Comparison of ENCODE assay signal across 8 cellular contexts in genomic region chr1:159881930-159882839, GRCh38. TPM values are rescaled to one million over a fixed set of nuclear protein-coding genes. Genes with fewer than 3 reads are reported as not detected.
A peak's percentile ranks its signal among the peaks of the same experiment; 100 is the strongest.
DNase-seq lines count a peak whose midpoint lies in the region; ATAC-seq, FAIRE-seq and TF ChIP-seq lines count a peak whose summit lies in the region.

No MANE protein-coding gene starts in this region.

- H3K4ac ChIP-seq in IMR-90 (ENCODE audit: low read depth, low read length) = peak overlapping the region; percentile 61

- H4K20me1 ChIP-seq in IMR-90 (ENCODE audit: insufficient read depth, low read length) = no peaks in the 10 kb centered on the region
- no peaks in the 10 kb centered on the region for H4K20me1 ChIP-seq in PC-3 (ENCODE audit: low read length)
- H4K20me1 ChIP-seq in OCI-LY7 (ENCODE audit: insufficient read depth, low read length) = no peaks in the 10 kb centered on the region

- no peaks in the 10 kb centered on the region for H3K27me3 Mint-ChIP-seq in CD4-positive, alpha-beta T cell

- H2BK120ac ChIP-seq in IMR-90 (ENCODE audit: low read depth, low read length) = peak overlapping the region; percentile 39

- H2BK20ac ChIP-seq in IMR-90 (ENCODE audit: low read depth, low read length) = peak overlapping the region; percentile 57

- in situ Hi-C loops in IMR-90 (cut with MboI; ENCODE audit: low sequenced_read_pairs) = loop anchor here (25.0 kb wide), 1 partner anchor 670 kb away; the partner anchor contains the start of gene ACKR1

- no peak overlapping the region for H4K91ac ChIP-seq in IMR-90 (ENCODE audit: insufficient read depth, low read depth, low read length)

- H3K36me3 ChIP-seq in IMR-90 (ENCODE audit: control insufficient read depth, insufficient read depth, low read length) = no peaks in the 10 kb centered on the region
- H3K36me3 ChIP-seq in PC-3 (ENCODE audit: low read depth, low read length) = no peaks in the 10 kb centered on the region
- H3K36me3 ChIP-seq in effector memory CD4-positive, alpha-beta T cell (ENCODE audit: control insufficient read depth, insufficient read depth, low read length) = no peaks in the 10 kb centered on the region
- no peaks in the 10 kb centered on the region for H3K36me3 ChIP-seq in neutrophil
- H3K36me3 ChIP-seq in OCI-LY7 (ENCODE audit: insufficient read depth, low read length) = no peaks in the 10 kb centered on the region

- no peak overlapping the region for H3K56ac ChIP-seq in IMR-90 (ENCODE audit: extremely low read depth, insufficient read depth, low read length)

- CTCF ChIA-PET in CD4-positive, alpha-beta T cell (lab: Charles Lee) = no interaction called here
- CTCF ChIA-PET in IMR-90 (lab: Yijun Ruan, JAX) = interaction anchor here (1.5 kb wide), 2 partner anchors 9 to 84 kb away, joined by 7 to 9 read pairs; no protein-coding TSS in a partner anchor
- CTCF ChIA-PET in PC-3 (lab: Charles Lee) = interaction anchor here (0.5 to 0.7 kb wide), 4 partner anchors 9 to 106 kb away, joined by 3 to 4 read pairs (median 3); no protein-coding TSS in a partner anchor
- CTCF ChIA-PET in OCI-LY7 (lab: Charles Lee; ENCODE audit: unreplicated experiment) = no interaction called here

- H3K4me3 ChIP-seq in IMR-90 (ENCODE audit: insufficient read depth, low read depth, low read length) (no peak overlapping the region), PC-3 (ENCODE audit: low read length) (peak overlapping the region; percentile 24; the same call in 1 of the 2 replicates), neutrophil (ENCODE audit: low read depth in 1 of 2, low read length in 1 of 2) (peak overlapping the region in 1 of 2 experiments; percentile 9), OCI-LY7 (ENCODE audit: low read depth, low read length, poor library complexity, severe bottlenecking) (no peak overlapping the region)
- no peak overlapping the region for H3K4me3 ChIP-seq in effector memory CD4-positive, alpha-beta T cell (ENCODE audit: insufficient read depth, low read depth, low read length, poor library complexity, severe bottlenecking)

- peaks cover 18% of the 10 kb centered on the region for H3K9me1 ChIP-seq in IMR-90 (ENCODE audit: insufficient read depth, low read length)

- no peak overlapping the region for H4K5ac ChIP-seq in IMR-90 (ENCODE audit: low read depth, low read length)

- H2AK9ac ChIP-seq in IMR-90 (replicated peaks; ENCODE audit: low read depth, low read length, poor library complexity) = peak overlapping the region; percentile 75

- H3K79me2 ChIP-seq in PC-3 (ENCODE audit: low read length) (no peaks in the 10 kb centered on the region), OCI-LY7 (ENCODE audit: insufficient read depth, low read depth, low read length) (no peaks in the 10 kb centered on the region)

- peak overlapping the region; percentile 16; the same call in 1 of the 2 replicates for H3K4me2 ChIP-seq in IMR-90 (ENCODE audit: low read depth, low read length)
- H3K4me2 ChIP-seq in PC-3 (ENCODE audit: low read length) = peak overlapping the region; percentile 75
- no peak overlapping the region for H3K4me2 ChIP-seq in OCI-LY7 (ENCODE audit: low read length)

- peak overlapping the region; percentile 28; the same call in 2 of the 3 replicates for H2BK15ac ChIP-seq in IMR-90 (ENCODE audit: low read depth, low read length)

- no peak for FAIRE-seq in GM12891 (lab: Jason Lieb, UNC)

- H3K4me3 Mint-ChIP-seq in CD4-positive, alpha-beta T cell = no peak overlapping the region

- no peaks in the 10 kb centered on the region for H3K79me1 ChIP-seq in IMR-90 (ENCODE audit: low read depth in 1 of 2, low read length in 2 of 2)

- H3K27ac ChIP-seq in CD4-positive, alpha-beta T cell (ENCODE audit: low read depth, low read length) = no peak overlapping the region
- no peak overlapping the region; the same call in 1 of the 2 replicates for H3K27ac ChIP-seq in IMR-90 (ENCODE audit: insufficient read depth, low read length)
- H3K27ac ChIP-seq in PC-3 (ENCODE audit: low read length) = peak overlapping the region; percentile 97
- no peak overlapping the region for H3K27ac ChIP-seq in effector memory CD4-positive, alpha-beta T cell (ENCODE audit: insufficient read depth, low read length, poor library complexity, severe bottlenecking)
- H3K27ac ChIP-seq in neutrophil = peak overlapping the region; percentile 75
- H3K27ac ChIP-seq in OCI-LY7 (ENCODE audit: low read depth, low read length, poor library complexity, severe bottlenecking) = no peak overlapping the region

- ATAC-seq in CD4-positive, alpha-beta T cell (ENCODE audit: poor library complexity) = peak; percentile 17
- ATAC-seq in IMR-90 (ENCODE audit: low read depth) (peak; percentile 88), PC-3 (peak; percentile 82), HG03442 (IDR thresholded peaks at IDR 0.05; ENCODE audit: unreplicated experiment) (no peak)

- peak overlapping the region; percentile 79 for H3K23ac ChIP-seq in IMR-90 (ENCODE audit: low read depth, low read length)

- no peak for TF ChIP-seq RAD21 in IMR-90 (IDR thresholded peaks at IDR 0.05; ENCODE audit: low read length)

- intact Hi-C loops in CD4-positive, alpha-beta T cell (cut with DNase I, micrococcal nuclease) = loop anchor here in 1 of 2 experiments (10.0 kb wide), 1 partner anchor 667 kb away; no protein-coding TSS in a partner anchor
- intact Hi-C loops in IMR-90 (cut with micrococcal nuclease) (no loop called here), PC-3 (cut with micrococcal nuclease) (no loop called here), OCI-LY7 (cut with micrococcal nuclease; ENCODE audit: unreplicated experiment) (no loop called here)

- peak overlapping the region; percentile 74 for H2BK5ac ChIP-seq in IMR-90 (ENCODE audit: low read depth, low read length, poor library complexity, severe bottlenecking)

- H2AFZ ChIP-seq in IMR-90 (replicated peaks; ENCODE audit: low read length, poor library complexity) = peak overlapping the region; percentile 60
- no peak overlapping the region for H2AFZ ChIP-seq in PC-3 (ENCODE audit: low read length)
- no peak overlapping the region for H2AFZ ChIP-seq in OCI-LY7 (ENCODE audit: low read length)

- H3K18ac ChIP-seq in IMR-90 (ENCODE audit: low read depth, low read length) = peak overlapping the region; percentile 20; the same call in 1 of the 2 replicates

- POLR2A ChIA-PET in CD4-positive, alpha-beta T cell (lab: Charles Lee) = no interaction called here
- POLR2A ChIA-PET in IMR-90 (lab: Charles Lee; ENCODE audit: unreplicated experiment) (no interaction called here), PC-3 (lab: Charles Lee; ENCODE audit: unreplicated experiment) (interaction anchor here (0.7 kb wide), 1 partner anchor 42 kb away, joined by 3 read pairs; no protein-coding TSS in a partner anchor), OCI-LY7 (lab: Charles Lee) (no interaction called here)

- peak overlapping the region; percentile 82 for H3K14ac ChIP-seq in IMR-90 (replicated peaks; ENCODE audit: low read depth, low read length)

- TF ChIP-seq POLR2A in IMR-90 (IDR thresholded peaks at IDR 0.05; ENCODE audit: low read depth, low read length) (no peak), GM12891 (IDR thresholded peaks at IDR 0.05; ENCODE audit: low read depth, low read length) (no peak)

- WGBS in IMR-90 (ENCODE audit: extremely low coverage in 2 of 2, insufficient read length in 1 of 2), 2 experiments = 8% methylated on average over 2 of the region's 5 CpGs; no CpG with 5 or more reads in 1 of the 2 experiments

- BruUV-seq in IMR-90 (replicated peaks; lab: Mats Ljungman, UMichigan) = no TSS peak
- TSS peak; percentile 78 for BruUV-seq in PC-3 (replicated peaks; lab: Mats Ljungman, UMichigan)
- BruUV-seq in OCI-LY7 (replicated peaks; lab: Mats Ljungman, UMichigan) = no TSS peak

- H3K9me2 ChIP-seq in PC-3 (replicated peaks; ENCODE audit: low read length) (no peaks in the 10 kb centered on the region), OCI-LY7 (ENCODE audit: insufficient read depth, low read length) (no peaks in the 10 kb centered on the region)

- no peak for TF ChIP-seq CTCF in CD4-positive, alpha-beta T cell (IDR thresholded peaks at IDR 0.05)
- TF ChIP-seq CTCF in IMR-90 (conservative IDR thresholded peaks at IDR 0.05; ENCODE audit: low read depth, low read length) = no peak
- TF ChIP-seq CTCF in PC-3 (conservative IDR thresholded peaks at IDR 0.05; ENCODE audit: low read depth, low read length) = no peak
- no peak for TF ChIP-seq CTCF in neutrophil (IDR thresholded peaks at IDR 0.05)
- TF ChIP-seq CTCF in OCI-LY7 (conservative IDR thresholded peaks at IDR 0.05; ENCODE audit: low read length) = no peak

- H2AK5ac ChIP-seq in IMR-90 (ENCODE audit: low read depth, low read length) = peak overlapping the region; percentile 77

- no peaks in the 10 kb centered on the region for H3K36me3 Mint-ChIP-seq in CD4-positive, alpha-beta T cell (ENCODE audit: low read depth)

- H3K9me3 ChIP-seq in CD4-positive, alpha-beta T cell (ENCODE audit: control insufficient read depth, low read length) = no peaks in the 10 kb centered on the region
- no peaks in the 10 kb centered on the region for H3K9me3 ChIP-seq in IMR-90 (ENCODE audit: control insufficient read depth, insufficient read depth, low read length)
- no peaks in the 10 kb centered on the region for H3K9me3 ChIP-seq in PC-3 (ENCODE audit: low read length)
- no peaks in the 10 kb centered on the region for H3K9me3 ChIP-seq in effector memory CD4-positive, alpha-beta T cell (ENCODE audit: control insufficient read depth, low read length)
- no peaks in the 10 kb centered on the region for H3K9me3 ChIP-seq in neutrophil
- H3K9me3 ChIP-seq in OCI-LY7 (ENCODE audit: low read length) = no peaks in the 10 kb centered on the region

- DNase-seq in CD4-positive, alpha-beta T cell = peak in 9 of 10 experiments; percentile 9 to 50 (median 39)
- DNase-seq in IMR-90 = peak; percentile 99
- DNase-seq in PC-3 = peak; percentile 100
- DNase-seq in effector memory CD4-positive, alpha-beta T cell = peak; percentile 13 to 48 (median 26)
- no peak for DNase-seq in GM12891 (ENCODE audit: insufficient read length, low spot score)
- DNase-seq in OCI-LY7 (ENCODE audit: low spot score) = no peak

- H3K27ac Mint-ChIP-seq in CD4-positive, alpha-beta T cell = no peak overlapping the region

- no peaks in the 10 kb centered on the region for H3K27me3 ChIP-seq in CD4-positive, alpha-beta T cell (ENCODE audit: control insufficient read depth, insufficient read depth, low read length)
- H3K27me3 ChIP-seq in IMR-90 (ENCODE audit: control insufficient read depth, insufficient read depth, low read length) (no peaks in the 10 kb centered on the region), PC-3 (ENCODE audit: low read length) (no peaks in the 10 kb centered on the region), neutrophil (no peaks in the 10 kb centered on the region)
- H3K27me3 ChIP-seq in effector memory CD4-positive, alpha-beta T cell (replicated peaks; ENCODE audit: control insufficient read depth, insufficient read depth, low read length, poor library complexity, severe bottlenecking) = no peaks in the 10 kb centered on the region

- peaks cover 11% of the 10 kb centered on the region for H3F3A ChIP-seq in PC-3 (ENCODE audit: low read length, unreplicated experiment)

- no peak overlapping the region for H3K9ac ChIP-seq in IMR-90 (ENCODE audit: low read depth, low read length)
- peak overlapping the region; percentile 84 for H3K9ac ChIP-seq in PC-3 (ENCODE audit: low read length)

- no peaks in the 10 kb centered on the region for H3K4me1 Mint-ChIP-seq in CD4-positive, alpha-beta T cell (ENCODE audit: low read depth)

- H4K8ac ChIP-seq in IMR-90 (ENCODE audit: low read depth in 2 of 2, low read length in 2 of 2) = peak overlapping the region in 1 of 2 experiments; percentile 12; a peak in 2 of 4 replicates

- H3K4me1 ChIP-seq in IMR-90 (ENCODE audit: control insufficient read depth, insufficient read depth, low read length) = peaks cover 15% of the 10 kb centered on the region
- H3K4me1 ChIP-seq in PC-3 (ENCODE audit: insufficient read depth, low read length) = peaks cover 54% of the 10 kb centered on the region
- H3K4me1 ChIP-seq in effector memory CD4-positive, alpha-beta T cell (ENCODE audit: control insufficient read depth, insufficient read depth, low read length, poor library complexity, severe bottlenecking) = peaks cover 8% of the 10 kb centered on the region
- peaks cover 47 to 55% of the 10 kb centered on the region in 2 experiments for H3K4me1 ChIP-seq in neutrophil (ENCODE audit: control insufficient read depth in 1 of 2, insufficient read depth in 1 of 2, low read depth in 1 of 2, low read length in 1 of 2)
- H3K4me1 ChIP-seq in OCI-LY7 (ENCODE audit: insufficient read depth, low read length, poor library complexity, severe bottlenecking) = peaks cover 3% of the 10 kb centered on the region

- no peaks in the 10 kb centered on the region for H3K9me3 Mint-ChIP-seq in CD4-positive, alpha-beta T cell

- dilution Hi-C loops in IMR-90 (cut with HindIII; ENCODE audit: low sequenced_read_pairs, unreplicated experiment) = loop anchor here (25.0 kb wide), 1 partner anchor 95 kb away; the partner anchor contains the start of gene DUSP23

RNA-seq across cellular contexts. Expression of gene CFAP45, which starts 17.8 kb away (rescaled TPM):
- total RNA-seq in CD4-positive, alpha-beta T cell = 1 to 10 TPM; 8.4 to 9.0 TPM
- 0.56 and 0.72 TPM in 2 replicates for total RNA-seq in IMR-90 (2012; rRNA removed)
- 0.51 and 0.55 TPM in 2 replicates for polyA plus RNA-seq in IMR-90 (2012; rRNA removed)
- 0.14 and 0.71 TPM in 2 replicates for polyA plus RNA-seq in IMR-90 (2012; cell fraction: cytosol; rRNA removed)
- polyA plus RNA-seq in IMR-90 (2012; cell fraction: nucleus; rRNA removed; ENCODE audit: low replicate concordance) = 0.63 and 1.3 TPM in 2 replicates
- 1.6 and 4.8 TPM in 2 replicates for total RNA-seq in PC-3 (2014; rRNA removed)
- polyA plus RNA-seq in GM12891 (2012; ENCODE audit: low read depth, missing spikeins) = 0.49 TPM
- 0.57 TPM in 1 of 2 replicates, not detected in the other for total RNA-seq in OCI-LY7 (2014; rRNA removed; shearing (Covaris generic))
- 0.63 and 0.85 TPM in 2 replicates for total RNA-seq in OCI-LY7 (2022)

RNA-seq across cellular contexts. Expression of gene VSIG8, which starts 19.7 kb away (rescaled TPM):
- not detected for total RNA-seq in CD4-positive, alpha-beta T cell
- total RNA-seq in IMR-90 (2012; rRNA removed) (not detected in 2 replicates), PC-3 (2014; rRNA removed) (0.29 and 0.47 TPM in 2 replicates), OCI-LY7 (2022) (not detected in 2 replicates)
- not detected in 2 replicates for polyA plus RNA-seq in IMR-90 (2012; rRNA removed)
- 0.05 TPM in 1 of 2 replicates, not detected in the other for polyA plus RNA-seq in IMR-90 (2012; cell fraction: cytosol; rRNA removed)
- polyA plus RNA-seq in IMR-90 (2012; cell fraction: nucleus; rRNA removed; ENCODE audit: low replicate concordance) = 0.05 and 0.37 TPM in 2 replicates
- polyA plus RNA-seq in GM12891 (2012; ENCODE audit: low read depth, missing spikeins) = not detected
- not detected in 2 replicates for total RNA-seq in OCI-LY7 (2014; rRNA removed; shearing (Covaris generic))

RNA-seq across cellular contexts. Expression of gene TAGLN2, which starts 43.1 kb away (rescaled TPM):
- total RNA-seq in CD4-positive, alpha-beta T cell = 100 to 1,000 TPM; 301 to 311 TPM
- total RNA-seq in IMR-90 (2012; rRNA removed) (365 and 440 TPM in 2 replicates), PC-3 (2014; rRNA removed) (1,281 and 1,584 TPM in 2 replicates), OCI-LY7 (2022) (195 and 215 TPM in 2 replicates)
- 634 and 646 TPM in 2 replicates for polyA plus RNA-seq in IMR-90 (2012; rRNA removed)
- 328 and 686 TPM in 2 replicates for polyA plus RNA-seq in IMR-90 (2012; cell fraction: cytosol; rRNA removed)
- 327 and 351 TPM in 2 replicates for polyA plus RNA-seq in IMR-90 (2012; cell fraction: nucleus; rRNA removed; ENCODE audit: low replicate concordance)
- 378 TPM for polyA plus RNA-seq in GM12891 (2012; ENCODE audit: low read depth, missing spikeins)
- 193 and 260 TPM in 2 replicates for total RNA-seq in OCI-LY7 (2014; rRNA removed; shearing (Covaris generic))

RNA-seq across cellular contexts. Expression of gene SLAMF8, which starts 55.5 kb away (rescaled TPM):
- under 1 TPM in 1 of 2 experiments, not detected in 1; 0.34 TPM for total RNA-seq in CD4-positive, alpha-beta T cell
- total RNA-seq in IMR-90 (2012; rRNA removed) (not detected in 2 replicates), PC-3 (2014; rRNA removed) (not detected in 2 replicates), OCI-LY7 (2022) (not detected in 2 replicates)
- 0.04 and 0.07 TPM in 2 replicates for polyA plus RNA-seq in IMR-90 (2012; rRNA removed)
- 0.04 and 0.07 TPM in 2 replicates for polyA plus RNA-seq in IMR-90 (2012; cell fraction: cytosol; rRNA removed)
- 0.06 TPM in 1 of 2 replicates, not detected in the other for polyA plus RNA-seq in IMR-90 (2012; cell fraction: nucleus; rRNA removed; ENCODE audit: low replicate concordance)
- polyA plus RNA-seq in GM12891 (2012; ENCODE audit: low read depth, missing spikeins) = not detected
- total RNA-seq in OCI-LY7 (2014; rRNA removed; shearing (Covaris generic)) = not detected in 2 replicates

Comparison
In these comparisons a context has a peak if more than half of its experiments do, and no peak if none do; other contexts are left out.
1. DNase-seq: peak in CD4-positive, alpha-beta T cell (9 of 10), IMR-90 (single experiment), PC-3 (single experiment) and effector memory CD4-positive, alpha-beta T cell (3 of 3); none in GM12891 (single experiment) and OCI-LY7 (single experiment).
2. H3K27ac ChIP-seq: peak in PC-3 (single experiment) and neutrophil (single experiment); none in CD4-positive, alpha-beta T cell (single experiment), IMR-90 (single experiment), effector memory CD4-positive, alpha-beta T cell (single experiment) and OCI-LY7 (single experiment).
3. CTCF ChIA-PET loops: an anchor here in IMR-90 (1.5 kb wide) and PC-3 (0.5 to 0.7 kb wide); none called in CD4-positive, alpha-beta T cell and OCI-LY7.